ENCODE assay signal across 8 cellular contexts in the genomic region with DNA sequence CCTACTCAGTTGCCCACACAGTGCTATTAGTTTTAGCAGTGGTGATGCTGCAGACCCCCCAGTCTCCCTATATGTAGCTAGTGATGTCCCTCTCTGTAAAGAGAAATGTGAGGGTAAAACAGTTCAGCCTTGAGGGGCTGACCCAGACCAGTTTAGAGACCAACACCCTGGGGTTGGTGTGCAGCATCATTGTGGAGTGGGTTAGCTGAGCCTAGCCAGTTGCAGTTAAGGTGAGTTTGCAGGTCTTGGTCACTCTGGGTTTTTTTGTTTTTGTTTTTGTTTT. TPM values are rescaled to one million over a fixed set of nuclear protein-coding genes. Genes with fewer than 3 reads are reported as not detected.
DNase-seq lines count a peak whose midpoint lies in the region; ATAC-seq and TF ChIP-seq lines count a peak whose summit lies in the region.

No MANE protein-coding gene starts in this region.

- DNase-seq in GM06990 (ENCODE audit: extremely low read depth, insufficient read length) (no peak), fibroblast of the aortic adventitia (ENCODE audit: low read depth) (no peak), sigmoid colon (no peak), GM19238 (ENCODE audit: insufficient read length, low spot score) (no peak), NOMO-1 treated with dmso at 0.1 percent for 144 hours (lab: John Stamatoyannopoulos, UW; ENCODE audit: unreplicated experiment) (no peak)

- no peak for TF ChIP-seq POLR2A in sigmoid colon (IDR thresholded peaks at IDR 0.05)

- H3K27me3 ChIP-seq in GM06990 (replicated peaks; ENCODE audit: control insufficient read depth, insufficient read depth, low read length) (no peaks in the 10 kb centered on the region), SU-DHL-6 (ENCODE audit: low read length) (no peaks in the 10 kb centered on the region), sigmoid colon (no peaks in the 10 kb centered on the region)

- peaks cover 0 to 60% (median 56%) of the 10 kb centered on the region in 4 donors for H3K4me1 ChIP-seq in sigmoid colon

- peak overlapping the region; percentile 75 for H3K9ac ChIP-seq in SU-DHL-6 (ENCODE audit: low read length)

- no peaks in the 10 kb centered on the region for H3K9me2 ChIP-seq in SU-DHL-6 (replicated peaks; ENCODE audit: insufficient read depth, low read length)

- H3K4me2 ChIP-seq in SU-DHL-6 (ENCODE audit: low read depth, low read length, poor library complexity, severe bottlenecking), result peak overlapping the region; percentile 88

- no peak overlapping the region for H2AFZ ChIP-seq in SU-DHL-6 (ENCODE audit: low read depth, low read length, severe bottlenecking)

- H3K27ac ChIP-seq in SU-DHL-6 (ENCODE audit: low read depth, low read length) (peak overlapping the region; percentile 90), sigmoid colon (peak overlapping the region; percentile 90 to 94 (median 93))

- H3K9me3 ChIP-seq in SU-DHL-6 (ENCODE audit: insufficient read depth, low read length) (no peaks in the 10 kb centered on the region), sigmoid colon (no peaks in the 10 kb centered on the region)

- peaks cover 16% of the 10 kb centered on the region for H4K20me1 ChIP-seq in SU-DHL-6 (ENCODE audit: low read depth, low read length)

- peaks cover 78% of the 10 kb centered on the region for H3F3A ChIP-seq in SU-DHL-6 (ENCODE audit: insufficient read depth)

- H3K36me3 ChIP-seq in GM06990 (ENCODE audit: control insufficient read depth, insufficient read depth, low read length) (peaks cover 26% of the 10 kb centered on the region), SU-DHL-6 (ENCODE audit: low read length) (peaks cover 31% of the 10 kb centered on the region), sigmoid colon (peaks cover 6 to 68% (median 20%) of the 10 kb centered on the region in 4 donors)

- TF ChIP-seq CTCF in GM06990 (IDR thresholded peaks at IDR 0.05; ENCODE audit: insufficient read depth, low read length, poor library complexity, severe bottlenecking) (no peak), SU-DHL-6 (IDR thresholded peaks at IDR 0.05; ENCODE audit: insufficient read depth, low read length, poor library complexity, severe bottlenecking) (no peak), fibroblast of the aortic adventitia (IDR thresholded peaks at IDR 0.05; ENCODE audit: insufficient read depth, low read length) (no peak), sigmoid colon (IDR thresholded peaks at IDR 0.05) (no peak)

- intact Hi-C loops in sigmoid colon (cut with DNase I), result loop anchor here (2.0 to 10.0 kb wide), 2 partner anchors 22 to 1612 kb away; a partner anchor contains a TSS

- peak overlapping the region; percentile 66 for H3K4me3 ChIP-seq in GM06990 (replicated peaks; ENCODE audit: low read depth, low read length)
- H3K4me3 ChIP-seq in SU-DHL-6 (ENCODE audit: insufficient read depth, low read length, poor library complexity, severe bottlenecking), result peak overlapping the region; percentile 76
- H3K4me3 ChIP-seq in fibroblast of the aortic adventitia (ENCODE audit: low read depth, low read length), result peak overlapping the region; percentile 53
- H3K4me3 ChIP-seq in sigmoid colon, result peak overlapping the region; percentile 48 to 87 (median 64)

- TF ChIP-seq EP300 in sigmoid colon (IDR thresholded peaks at IDR 0.05), result no peak

- peaks cover 38% of the 10 kb centered on the region for H3K79me2 ChIP-seq in SU-DHL-6 (ENCODE audit: insufficient read depth, low read length)

- no peak for ATAC-seq in GM21423 (IDR thresholded peaks at IDR 0.05; ENCODE audit: unreplicated experiment)
- no peak for ATAC-seq in HG02678 (IDR thresholded peaks at IDR 0.05; ENCODE audit: unreplicated experiment)

RNA-seq across cellular contexts. Expression of a gene that starts 0.4 kb away (rescaled TPM):
- 3.3 and 8.7 TPM in 2 replicates for total RNA-seq in fibroblast of the aortic adventitia (ENCODE audit: low replicate concordance)
- 10 to 100 TPM in 3 of 4 donors, 1 to 10 TPM in 1; 7.2 to 22.2 (median 13.3) TPM for total RNA-seq in sigmoid colon
- polyA plus RNA-seq in sigmoid colon, result 10 to 100 TPM; 19.2 to 23.6 (median 21.7) TPM

RNA-seq across cellular contexts. Expression of a gene that starts 4.6 kb away (rescaled TPM):
- total RNA-seq in fibroblast of the aortic adventitia (ENCODE audit: low replicate concordance) (1,533 and 4,237 TPM in 2 replicates), sigmoid colon (1,000 to 10,000 TPM; 2,427 to 4,810 (median 4,005) TPM)
- polyA plus RNA-seq in sigmoid colon, result 1,000 to 10,000 TPM; 3,648 to 7,566 (median 5,490) TPM

RNA-seq across cellular contexts. Expression of a gene that starts 4.8 kb away (rescaled TPM):
- 21.6 and 40.5 TPM in 2 replicates for total RNA-seq in fibroblast of the aortic adventitia (ENCODE audit: low replicate concordance)
- total RNA-seq in sigmoid colon, result 10 to 100 TPM; 26.2 to 44.6 (median 33.5) TPM
- polyA plus RNA-seq in sigmoid colon, result 10 to 100 TPM; 23.4 to 51.2 (median 26.4) TPM

RNA-seq across cellular contexts. Expression of a gene that starts 12.5 kb away (rescaled TPM):
- 37.5 and 85.0 TPM in 2 replicates for total RNA-seq in fibroblast of the aortic adventitia (ENCODE audit: low replicate concordance)
- 10 to 100 TPM; 28.2 to 41.6 (median 37.4) TPM for total RNA-seq in sigmoid colon
- polyA plus RNA-seq in sigmoid colon, result 10 to 100 TPM; 15.3 to 51.2 (median 30.0) TPM

RNA-seq across cellular contexts. Expression of a gene that starts 12.9 kb away (rescaled TPM):
- total RNA-seq in fibroblast of the aortic adventitia (ENCODE audit: low replicate concordance), result 8.9 and 21.7 TPM in 2 replicates
- 10 to 100 TPM in 3 of 4 donors, 1 to 10 TPM in 1; 7.5 to 56.1 (median 31.8) TPM for total RNA-seq in sigmoid colon
- 100 to 1,000 TPM; 131 to 173 (median 144) TPM for polyA plus RNA-seq in sigmoid colon
